11 cellular contexts compared by ENCODE assay signal in the genomic region with DNA sequence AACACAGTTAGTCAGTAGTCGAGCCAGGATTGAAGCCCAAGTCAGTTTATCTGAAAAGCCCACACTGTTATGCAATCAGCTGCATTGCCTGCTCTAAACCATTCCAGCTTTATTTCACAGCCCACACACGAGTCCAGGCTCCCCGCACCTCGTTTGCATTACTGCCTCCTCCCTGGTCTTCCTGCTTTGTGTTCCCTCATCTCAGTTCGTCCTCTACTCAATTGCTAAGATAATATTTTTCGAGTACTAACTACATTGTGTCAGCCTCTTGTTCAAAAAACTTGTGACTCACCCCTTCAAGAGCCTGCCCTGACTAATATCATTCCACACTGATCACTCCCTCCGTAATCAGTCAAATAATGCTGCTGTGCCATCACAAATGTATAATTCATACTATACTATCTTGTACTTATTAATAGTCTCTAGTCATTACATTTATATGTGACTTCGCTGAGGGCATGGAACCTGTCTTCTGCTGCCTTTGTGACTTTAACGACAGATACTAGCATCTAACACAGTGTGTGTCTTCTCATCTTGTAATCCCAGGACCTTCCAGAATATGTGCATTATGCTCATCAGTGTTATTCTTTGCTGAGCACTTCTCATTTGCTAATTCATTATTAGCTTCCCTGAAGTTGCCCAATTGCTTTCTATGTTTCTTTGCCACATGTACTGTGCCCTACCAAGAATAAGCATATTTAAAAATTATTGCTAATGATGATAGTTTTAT. TPM values are rescaled to one million over a fixed set of nuclear protein-coding genes. Genes with fewer than 3 reads are reported as not detected.
DNase-seq lines count a peak whose midpoint lies in the region; ATAC-seq, FAIRE-seq and TF ChIP-seq lines count a peak whose summit lies in the region.
"Had no signal": no experiment of that assay in that cellular context is flagged by ENCODE, and none has a peak within 500 bp of the region (broad histone marks: within the 10 kb centered on the region; RNA-seq: fewer than 3 reads in every experiment).

No MANE protein-coding gene starts in this region.

- H3K4me3 ChIP-seq in GM23338 = no peak overlapping the region
- H3K4me3 ChIP-seq in fibroblast of the aortic adventitia (ENCODE audit: low read depth, low read length) = peak overlapping the region; percentile 34
- no peak overlapping the region for H3K4me3 ChIP-seq in smooth muscle cell
- H3K4me3 ChIP-seq: SJCRH30 had no signal

- TF ChIP-seq CTCF in GM23338 (conservative IDR thresholded peaks at IDR 0.05; ENCODE audit: low read depth in 2 of 2) = no peak
- no peak for TF ChIP-seq CTCF in fibroblast of the aortic adventitia (IDR thresholded peaks at IDR 0.05; ENCODE audit: insufficient read depth, low read length)
- no peak for TF ChIP-seq CTCF in smooth muscle cell (IDR thresholded peaks at IDR 0.05; ENCODE audit: borderline replicate concordance, insufficient read depth, poor library complexity, severe bottlenecking)

- H3K9me3 ChIP-seq in smooth muscle cell (replicated peaks; ENCODE audit: low read depth) = no peaks in the 10 kb centered on the region
- H3K9me3 ChIP-seq: SJCRH30 had no signal

- no peaks in the 10 kb centered on the region for H3K9me2 ChIP-seq in GM23338 (ENCODE audit: insufficient read depth)

- peak; percentile 31; the same call in 1 of the 3 replicates for ATAC-seq in GM23338
- no peak for ATAC-seq in HG03175 (IDR thresholded peaks at IDR 0.05; ENCODE audit: unreplicated experiment)

- H3F3A ChIP-seq in GM23338 (replicated peaks; ENCODE audit: low read depth) = no peaks in the 10 kb centered on the region
- peaks cover 13% of the 10 kb centered on the region for H3F3A ChIP-seq in smooth muscle cell (ENCODE audit: low read depth)

- 17% methylated on average over 9 of the region's 9 CpGs for WGBS in smooth muscle cell (ENCODE audit: low lambda C conversion rate)

- H3K4me1 ChIP-seq in GM23338 (ENCODE audit: insufficient read depth) = no peaks in the 10 kb centered on the region
- no peaks in the 10 kb centered on the region for H3K4me1 ChIP-seq in smooth muscle cell (ENCODE audit: low read depth)
- H3K4me1 ChIP-seq: SJCRH30 had no signal

- H3K27ac Mint-ChIP-seq in GM23338 = no peak overlapping the region
- H3K27ac Mint-ChIP-seq: naive B cell had no signal

- H3K9ac ChIP-seq in smooth muscle cell (ENCODE audit: low read depth) = peak overlapping the region; percentile 30

- H3K4me2 ChIP-seq in GM23338 = no peak overlapping the region
- H3K4me2 ChIP-seq in smooth muscle cell = peak overlapping the region; percentile 71

- H3K36me3 ChIP-seq in GM23338 (ENCODE audit: insufficient read depth) = no peaks in the 10 kb centered on the region
- no peaks in the 10 kb centered on the region for H3K36me3 ChIP-seq in smooth muscle cell (ENCODE audit: low read depth)
- H3K36me3 ChIP-seq: SJCRH30 had no signal

- peak; percentile 87 for FAIRE-seq in RCC 7860 (lab: Jason Lieb, UNC)
- FAIRE-seq: GM12892 had no signal

- no peaks in the 10 kb centered on the region for H3K36me3 Mint-ChIP-seq in GM23338 (ENCODE audit: low read depth)

- no peaks in the 10 kb centered on the region for H4K20me1 ChIP-seq in GM23338 (replicated peaks; ENCODE audit: insufficient read depth)
- H4K20me1 ChIP-seq in smooth muscle cell (ENCODE audit: low read depth) = no peaks in the 10 kb centered on the region

- H2AFZ ChIP-seq in GM23338 = peak overlapping the region; percentile 15; the same call in 1 of the 2 replicates
- peak overlapping the region; percentile 58 for H2AFZ ChIP-seq in smooth muscle cell (ENCODE audit: low read depth)

- H3K27me3 ChIP-seq in GM23338 (ENCODE audit: insufficient read depth) (no peaks in the 10 kb centered on the region), smooth muscle cell (ENCODE audit: low read depth) (no peaks in the 10 kb centered on the region)
- H3K27me3 ChIP-seq: SJCRH30 had no signal

- H3K27me3 Mint-ChIP-seq in GM23338 (ENCODE audit: insufficient read depth, low read depth, poor library complexity) = peaks cover 6% of the 10 kb centered on the region

- H3K9me3 Mint-ChIP-seq in GM23338 = no peaks in the 10 kb centered on the region

- H3K4me1 Mint-ChIP-seq in GM23338 = peaks cover 8% of the 10 kb centered on the region

- no peaks in the 10 kb centered on the region for H3K79me2 ChIP-seq in GM23338 (replicated peaks; ENCODE audit: insufficient read depth)
- H3K79me2 ChIP-seq in smooth muscle cell (ENCODE audit: low read depth) = no peaks in the 10 kb centered on the region

- no peak overlapping the region for H3K27ac ChIP-seq in GM23338 (ENCODE audit: low read depth)
- H3K27ac ChIP-seq in smooth muscle cell (ENCODE audit: low read depth) = peak overlapping the region; percentile 70
- H3K27ac ChIP-seq: SJCRH30 had no signal

- H3K4me3 Mint-ChIP-seq in GM23338 = no peak overlapping the region

- DNase-seq in GM23338 (ENCODE audit: low spot score) (no peak), RCC 7860 (ENCODE audit: low spot score) (peak; percentile 78), fibroblast of the aortic adventitia (ENCODE audit: low read depth) (peak; percentile 84), smooth muscle cell (lab: John Stamatoyannopoulos, UW; ENCODE audit: unreplicated experiment) (no peak), SHP77 (lab: John Stamatoyannopoulos, UW) (no peak), NCI-H2227 (lab: John Stamatoyannopoulos, UW; ENCODE audit: unreplicated experiment) (no peak)
- DNase-seq: activated T-cell treated with anti-CD3 and anti-CD28 coated beads for 4 hours, naive B cell, SJCRH30 had no signal

TF ChIP-seq in GM23338, 12 proteins besides CTCF, POLR2A, EP300 and RAD21 (continues in another document):
- TF ChIP-seq JUNB (IDR thresholded peaks at IDR 0.05; ENCODE audit: unreplicated experiment) (no peak), EZH2 (IDR thresholded peaks at IDR 0.05; ENCODE audit: low read depth, unreplicated experiment) (no peak), POLR2AphosphoS5 (IDR thresholded peaks at IDR 0.05; ENCODE audit: low read depth) (no peak), ZNF114 (CRISPR knock-in tag; IDR thresholded peaks at IDR 0.05) (no peak), NANOG (IDR thresholded peaks at IDR 0.05; ENCODE audit: borderline replicate concordance) (no peak)
- TF ChIP-seq, protein P1, sequence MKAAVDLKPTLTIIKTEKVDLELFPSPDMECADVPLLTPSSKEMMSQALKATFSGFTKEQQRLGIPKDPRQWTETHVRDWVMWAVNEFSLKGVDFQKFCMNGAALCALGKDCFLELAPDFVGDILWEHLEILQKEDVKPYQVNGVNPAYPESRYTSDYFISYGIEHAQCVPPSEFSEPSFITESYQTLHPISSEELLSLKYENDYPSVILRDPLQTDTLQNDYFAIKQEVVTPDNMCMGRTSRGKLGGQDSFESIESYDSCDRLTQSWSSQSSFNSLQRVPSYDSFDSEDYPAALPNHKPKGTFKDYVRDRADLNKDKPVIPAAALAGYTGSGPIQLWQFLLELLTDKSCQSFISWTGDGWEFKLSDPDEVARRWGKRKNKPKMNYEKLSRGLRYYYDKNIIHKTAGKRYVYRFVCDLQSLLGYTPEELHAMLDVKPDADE (IDR thresholded peaks at IDR 0.05) = no peak

RNA-seq across cellular contexts. Expression of gene WDFY2, which starts 26.2 kb away (rescaled TPM):
- total RNA-seq in GM23338 (2014; rRNA removed; shearing (Covaris generic)) = 24.0 and 31.3 TPM in 2 replicates
- polyA plus RNA-seq in GM23338 (2016; fragmentation: Nextera tagmentation; extraction: Ambion mirVana) (11.4 and 12.2 TPM in 2 replicates), smooth muscle cell (6.6 and 9.8 TPM in 2 replicates)
- total RNA-seq in fibroblast of the aortic adventitia (ENCODE audit: low replicate concordance) (4.7 and 10.2 TPM in 2 replicates), smooth muscle cell (9.3 and 13.7 TPM in 2 replicates)

Comparison
In these comparisons a context has a peak if more than half of its experiments do, and no peak if none do; other contexts are left out.
1. DNase-seq: peak in RCC 7860 (single experiment) and fibroblast of the aortic adventitia (single experiment); none in GM23338 (single experiment), smooth muscle cell (single experiment), SHP77 (0 of 2) and NCI-H2227 (single experiment).